Comparison of ENCODE assay signal across 17 cellular contexts in genomic region chr9:128621730-128622455, GRCh38.
"Had no signal": no experiment of that assay in that cellular context is flagged by ENCODE, and none has a peak within 500 bp of the region (broad histone marks: within the 10 kb centered on the region; RNA-seq: fewer than 3 reads in every experiment).

No MANE protein-coding gene starts in this region.

- H3K27me3 Mint-ChIP-seq: activated naive CD4-positive, alpha-beta T cell treated with anti-CD3 and anti-CD28 coated beads, Interleukin-2, amount 10 ng/mL, durations not matched to agents 7 days and 5 days had no signal

- DNase-seq: activated CD4-positive, alpha-beta T cell treated with anti-CD3 and anti-CD28 coated beads for 48 hours; activated naive CD4-positive, alpha-beta T cell treated with anti-CD3 and anti-CD28 coated beads, Interleukin-2, amount 10 ng/mL, durations not matched to agents 7 days and 5 days; amniotic stem cell; brain microvascular endothelial cell; heart right ventricle; islet precursor cell; left ventricle myocardium inferior; mesendoderm; stimulated activated CD4-positive, alpha-beta T cell treated with anti-CD3 and anti-CD28 coated beads, Interleukin-4, amount 100 ng/mL, for 1 hour; stimulated activated CD8-positive, alpha-beta memory T cell treated with anti-CD3 and anti-CD28 coated beads, Interleukin-4, amount 100 ng/mL, for 48 hours; thyroid gland; uterus had no signal

- H3K4me1 Mint-ChIP-seq: activated naive CD4-positive, alpha-beta T cell treated with anti-CD3 and anti-CD28 coated beads, Interleukin-2, amount 10 ng/mL, durations not matched to agents 7 days and 5 days; neural crest cell; WTC11 had no signal

- ATAC-seq: heart right ventricle, WTC11 had no signal

- H3K4me1 ChIP-seq: heart right ventricle, thyroid gland, uterus had no signal

- H3K9me3 Mint-ChIP-seq: activated naive CD4-positive, alpha-beta T cell treated with anti-CD3 and anti-CD28 coated beads, Interleukin-2, amount 10 ng/mL, durations not matched to agents 7 days and 5 days; activated T-helper 2 cell treated with anti-CD3 and anti-CD28 coated beads, Interferon-gamma antibody, Interleukin-2, Interleukin-4, amounts not matched to agents 10 μg/mL and 5 μg/mL and 100 μg/mL, durations not matched to agents 14 hours and 24 hours and 36 hours; neural crest cell; T-helper 1 cell treated with Interleukin-12 subunit alpha and Interleukin-12 subunit beta and Interleukin-4 antibody, amounts not matched to agents 30 μg/mL and 1 μg/mL, for 36 hours; WTC11 had no signal

- H3K9me3 ChIP-seq: heart right ventricle, left ventricle myocardium inferior, thyroid gland, uterus had no signal

- H3K27ac ChIP-seq: brain microvascular endothelial cell, heart right ventricle, left ventricle myocardium inferior, thyroid gland, uterus had no signal

- H3K27ac Mint-ChIP-seq: activated naive CD4-positive, alpha-beta T cell treated with anti-CD3 and anti-CD28 coated beads, Interleukin-2, amount 10 ng/mL, durations not matched to agents 7 days and 5 days; activated T-helper 2 cell treated with anti-CD3 and anti-CD28 coated beads, Interferon-gamma antibody, Interleukin-2, Interleukin-4, amounts not matched to agents 10 μg/mL and 5 μg/mL and 100 μg/mL, durations not matched to agents 14 hours and 24 hours and 36 hours; T-helper 1 cell treated with Interleukin-12 subunit alpha and Interleukin-12 subunit beta and Interleukin-4 antibody, amounts not matched to agents 30 μg/mL and 1 μg/mL, for 36 hours; WTC11 had no signal

- H3K27me3 ChIP-seq: brain microvascular endothelial cell, heart right ventricle, thyroid gland, uterus had no signal

- H3K4me3 Mint-ChIP-seq: activated naive CD4-positive, alpha-beta T cell treated with anti-CD3 and anti-CD28 coated beads, Interleukin-2, amount 10 ng/mL, durations not matched to agents 7 days and 5 days; neural crest cell; T-helper 1 cell treated with Interleukin-12 subunit alpha and Interleukin-12 subunit beta and Interleukin-4 antibody, amounts not matched to agents 30 μg/mL and 1 μg/mL, for 36 hours; WTC11 had no signal

- H3K4me3 ChIP-seq: heart right ventricle, left ventricle myocardium inferior, thyroid gland, uterus had no signal

- FAIRE-seq: frontal cortex had no signal

- H3K36me3 ChIP-seq: uterus had no signal
